In genomic region chr2:4368907-4369306, GRCh38 we compare ENCODE assay signal across 1 cellular context.
TF ChIP-seq lines count a peak whose summit lies in the region.

No MANE protein-coding gene starts in this region.

TF ChIP-seq in H1, 55 proteins besides CTCF, POLR2A, EP300 and RAD21:
- TF ChIP-seq TAF1 (IDR thresholded peaks at IDR 0.05; ENCODE audit: low read depth, low read length) (no peak), SP1 (IDR thresholded peaks at IDR 0.05; ENCODE audit: low read depth, low read length) (no peak), CTBP2 (IDR thresholded peaks at IDR 0.05; ENCODE audit: borderline replicate concordance, insufficient read depth, insufficient read length, low read length) (no peak), USF2 (IDR thresholded peaks at IDR 0.05; ENCODE audit: low read length) (no peak), POLR2AphosphoS5 (IDR thresholded peaks at IDR 0.05; ENCODE audit: low read depth, low read length) (no peak)
